ENCODE assay signal across 1 cellular context in genomic region chr6:151451950-151452749, GRCh38.
A peak's percentile ranks its signal among the peaks of the same experiment; 100 is the strongest.
TF ChIP-seq lines count a peak whose summit lies in the region.

Gene RMND1, minus strand, starts transcription at chr6:151452126. Its CDS starts 6,315 bp downstream, at chr6:151445811.

TF ChIP-seq in HepG2, 621 proteins besides CTCF, POLR2A, EP300 and RAD21 (continued from another document and continues in another):
- TF ChIP-seq ZNF639 (CRISPR knock-in tag; conservative IDR thresholded peaks at IDR 0.05) (peak; percentile 99), ZNF20 (CRISPR knock-in tag; IDR thresholded peaks at IDR 0.05) (0 out of 2 replicates have a peak, but pooled peaks have one; percentile 64), ARNT2 (CRISPR knock-in tag; IDR thresholded peaks at IDR 0.05; ENCODE audit: low read depth) (peak; percentile 80), GZF1 (CRISPR knock-in tag; IDR thresholded peaks at IDR 0.05) (0 out of 2 replicates have a peak, but pooled peaks have one; percentile 56), HNRNPL (IDR thresholded peaks at IDR 0.05; ENCODE audit: low read depth, low read length) (peak; percentile 77; the same call in 1 of the 2 replicates), LRRFIP1 (CRISPR knock-in tag; conservative IDR thresholded peaks at IDR 0.05) (no peak), CENPBD1 (CRISPR knock-in tag; IDR thresholded peaks at IDR 0.05; ENCODE audit: borderline replicate concordance, low read depth) (peak; percentile 95), SP5 (CRISPR knock-in tag; IDR thresholded peaks at IDR 0.05; ENCODE audit: borderline replicate concordance, low read depth) (peak; percentile 83), FOXC1 (CRISPR knock-in tag; IDR thresholded peaks at IDR 0.05; ENCODE audit: borderline replicate concordance) (peak; percentile 97), ZBTB33 (CRISPR knock-in tag; IDR thresholded peaks at IDR 0.05) (peak; percentile 52), AKAP8 (CRISPR knock-in tag; IDR thresholded peaks at IDR 0.05) (no peak; the same call in 1 of the 2 replicates), ZNF160 (CRISPR knock-in tag; IDR thresholded peaks at IDR 0.05) (peak; percentile 70), ZFX (CRISPR knock-in tag; IDR thresholded peaks at IDR 0.05; ENCODE audit: low read depth) (peak; percentile 91), ZNF772 (CRISPR knock-in tag; IDR thresholded peaks at IDR 0.05) (peak; percentile 98), MIER3 (CRISPR knock-in tag; IDR thresholded peaks at IDR 0.05; ENCODE audit: borderline replicate concordance) (peak; percentile 99), DMTF1 (CRISPR knock-in tag; IDR thresholded peaks at IDR 0.05) (0 out of 2 replicates have a peak, but pooled peaks have one; percentile 26), ZNF263 (CRISPR knock-in tag; IDR thresholded peaks at IDR 0.05) (peak; percentile 74), CBX2 (IDR thresholded peaks at IDR 0.05; ENCODE audit: low read depth, low read length) (no peak; the same call in 1 of the 2 replicates), CBX2 (CRISPR knock-in tag; IDR thresholded peaks at IDR 0.05; ENCODE audit: low read depth) (no peak), AKNA (CRISPR knock-in tag; IDR thresholded peaks at IDR 0.05; ENCODE audit: borderline replicate concordance) (peak; percentile 51; the same call in 1 of the 2 replicates), ZNF451 (CRISPR knock-in tag; IDR thresholded peaks at IDR 0.05) (no peak; the same call in 1 of the 2 replicates), PREB (CRISPR knock-in tag; IDR thresholded peaks at IDR 0.05) (peak; percentile 82; the same call in 1 of the 2 replicates), ATF4 (CRISPR knock-in tag; IDR thresholded peaks at IDR 0.05) (peak in 1 of 2 experiments; percentile 74; a peak in 2 of 4 replicates), BCL6 (CRISPR knock-in tag; IDR thresholded peaks at IDR 0.05) (peak; percentile 67), FOXJ3 (CRISPR knock-in tag; IDR thresholded peaks at IDR 0.05; ENCODE audit: borderline replicate concordance) (peak; percentile 93; the same call in 1 of the 2 replicates), NR2F6 (IDR thresholded peaks at IDR 0.05) (peak; percentile 60; the same call in 1 of the 2 replicates), NR2F6 (CRISPR knock-in tag; IDR thresholded peaks at IDR 0.05) (peak; percentile 81), PHB2 (IDR thresholded peaks at IDR 0.05; ENCODE audit: partially characterized antibody) (no peak), HHEX (CRISPR knock-in tag; IDR thresholded peaks at IDR 0.05) (peak; percentile 63), MYNN (CRISPR knock-in tag; IDR thresholded peaks at IDR 0.05; ENCODE audit: low read depth) (peak; percentile 95), TMF1 (CRISPR knock-in tag; IDR thresholded peaks at IDR 0.05; ENCODE audit: low read depth) (peak; percentile 85), ZNF343 (CRISPR knock-in tag; IDR thresholded peaks at IDR 0.05) (peak; percentile 74; the same call in 1 of the 2 replicates), USF2 (IDR thresholded peaks at IDR 0.05; ENCODE audit: low read depth, low read length) (peak; percentile 100), USF2 (CRISPR knock-in tag; IDR thresholded peaks at IDR 0.05; ENCODE audit: borderline replicate concordance) (peak; percentile 100), ZMAT5 (CRISPR knock-in tag; IDR thresholded peaks at IDR 0.05; ENCODE audit: borderline replicate concordance, low read depth) (no peak), THAP7 (CRISPR knock-in tag; IDR thresholded peaks at IDR 0.05) (peak; percentile 97)
